20 cellular contexts compared by ENCODE assay signal in genomic region chr7:154931906-154932305, GRCh38.
DNase-seq lines count a peak whose midpoint lies in the region; ATAC-seq and TF ChIP-seq lines count a peak whose summit lies in the region.
"Had no signal": no experiment of that assay in that cellular context is flagged by ENCODE, and none has a peak within 500 bp of the region (broad histone marks: within the 10 kb centered on the region; RNA-seq: fewer than 3 reads in every experiment).

No MANE protein-coding gene starts in this region.

- no peak overlapping the region for H3K27ac ChIP-seq in CD4-positive, alpha-beta T cell (ENCODE audit: low read depth, low read length)
- no peak overlapping the region for H3K27ac ChIP-seq in mesendoderm (ENCODE audit: low read depth, low read length)
- H3K27ac ChIP-seq: Peyer's patch had no signal

- peaks cover 10% of the 10 kb centered on the region for H3K9me3 ChIP-seq in CD4-positive, alpha-beta T cell (ENCODE audit: control insufficient read depth, low read length)
- H3K9me3 ChIP-seq: MG63 had no signal

- POLR2A ChIA-PET in CD4-positive, alpha-beta T cell (lab: Charles Lee) = interaction anchor here (1.2 kb wide), 1 partner anchor 365 kb away, joined by 4 read pairs; the partner anchor contains the start of gene INSIG1

- peaks cover 5% of the 10 kb centered on the region for H3K9me3 Mint-ChIP-seq in CD4-positive, alpha-beta T cell

- H3K4me3 ChIP-seq in mesendoderm (ENCODE audit: low read length) = no peak overlapping the region
- H3K4me3 ChIP-seq: MG63, Peyer's patch had no signal

- no peaks in the 10 kb centered on the region for H3K27me3 ChIP-seq in CD4-positive, alpha-beta T cell (ENCODE audit: control insufficient read depth, insufficient read depth, low read length)
- no peaks in the 10 kb centered on the region for H3K27me3 ChIP-seq in mesendoderm (ENCODE audit: insufficient read depth, low read length, poor library complexity)
- H3K27me3 ChIP-seq: MG63, Peyer's patch had no signal

- no peaks in the 10 kb centered on the region for H3K36me3 ChIP-seq in mesendoderm (ENCODE audit: control insufficient read depth, insufficient read depth, low read length)
- H3K36me3 ChIP-seq: MG63, Peyer's patch had no signal

- no peak overlapping the region for H2BK15ac ChIP-seq in mesendoderm (replicated peaks; ENCODE audit: low read depth)

- H2AK5ac ChIP-seq in mesendoderm (ENCODE audit: low read length) = no peak overlapping the region

- DNase-seq in CD4-positive, alpha-beta T cell = no peak
- DNase-seq in M059J (ENCODE audit: low read depth) = peak; percentile 6
- peak; percentile 20 for DNase-seq in dedifferentiated amniotic fluid mesenchymal stem cell (ENCODE audit: extremely low spot score)
- peak; percentile 27 for DNase-seq in mesendoderm
- DNase-seq in foreskin melanocyte = no peak
- DNase-seq in T1000 (lab: John Stamatoyannopoulos, UW) = no peak
- no peak for DNase-seq in GM19240 (ENCODE audit: insufficient read length, low spot score)
- DNase-seq: C1 segment of cervical spinal cord, Caco-2, DMS53, GOT3, KBM-7, MG63, NCI-H1105, NCI-H1694 treated with DMSO at 0.1 percent for 48 hours, NCI-H774, Peyer's patch, Right ventricle myocardium superior, SK-N-SH had no signal

- no peak overlapping the region for H4K5ac ChIP-seq in mesendoderm (ENCODE audit: low read length)

- CTCF ChIA-PET in CD4-positive, alpha-beta T cell (lab: Charles Lee) = interaction anchor here (1.0 kb wide), 1 partner anchor 413 kb away, joined by 4 read pairs; no protein-coding TSS in a partner anchor

- H3K4me1 ChIP-seq in mesendoderm (ENCODE audit: control insufficient read depth, low read depth, low read length) = no peaks in the 10 kb centered on the region
- H3K4me1 ChIP-seq: Caco-2 had no signal

- H3K27ac Mint-ChIP-seq in CD4-positive, alpha-beta T cell = no peak overlapping the region

- no peaks in the 10 kb centered on the region for H3K79me1 ChIP-seq in mesendoderm (ENCODE audit: low read length)

- H3K36me3 Mint-ChIP-seq in CD4-positive, alpha-beta T cell (ENCODE audit: low read depth) = peaks cover 57% of the 10 kb centered on the region

- no peak overlapping the region for H3K4ac ChIP-seq in mesendoderm (ENCODE audit: low read depth, low read length)

- peaks cover 44% of the 10 kb centered on the region for H3K4me1 Mint-ChIP-seq in CD4-positive, alpha-beta T cell (ENCODE audit: low read depth)

- H3K18ac ChIP-seq in mesendoderm (ENCODE audit: low read length) = no peak overlapping the region

- TF ChIP-seq CTCF in CD4-positive, alpha-beta T cell (IDR thresholded peaks at IDR 0.05) = no peak

- peak overlapping the region; percentile 18 for H3K4me3 Mint-ChIP-seq in CD4-positive, alpha-beta T cell

- no peak for ATAC-seq in CD4-positive, alpha-beta T cell (ENCODE audit: poor library complexity)
- no peak for ATAC-seq in HG03139 (IDR thresholded peaks at IDR 0.05; ENCODE audit: unreplicated experiment)

- WGBS in mesendoderm (ENCODE audit: extremely low coverage, insufficient coverage, low lambda C conversion rate) = no CpG with 5 or more reads among the region's 2 CpGs

- no peak overlapping the region for H2BK120ac ChIP-seq in mesendoderm (ENCODE audit: low read depth, low read length)

- no peak overlapping the region for H4K8ac ChIP-seq in mesendoderm (ENCODE audit: low read depth, low read length)

- H3K27me3 Mint-ChIP-seq in CD4-positive, alpha-beta T cell = no peaks in the 10 kb centered on the region

- no peak overlapping the region for H3K4me2 ChIP-seq in mesendoderm (ENCODE audit: low read length)
- H3K4me2 ChIP-seq: SK-N-SH had no signal

- no peak overlapping the region for H3K56ac ChIP-seq in mesendoderm (ENCODE audit: low read length)

- intact Hi-C loops in CD4-positive, alpha-beta T cell (cut with DNase I, micrococcal nuclease) = no loop called here

- H3K23ac ChIP-seq in mesendoderm (ENCODE audit: low read length) = no peak overlapping the region

- H3K79me2 ChIP-seq in mesendoderm (ENCODE audit: control insufficient read depth, insufficient read depth, low read length) = no peaks in the 10 kb centered on the region

- H2BK5ac ChIP-seq in mesendoderm (ENCODE audit: low read length) = no peak overlapping the region

- no peak overlapping the region for H3K9ac ChIP-seq in mesendoderm (ENCODE audit: low read length)
- H3K9ac ChIP-seq: SK-N-SH had no signal

Comparison
In these comparisons a context has a peak if more than half of its experiments do, and no peak if none do; other contexts are left out.
1. DNase-seq: peak in M059J (single experiment), dedifferentiated amniotic fluid mesenchymal stem cell (single experiment) and mesendoderm (single experiment); none in CD4-positive, alpha-beta T cell (0 of 10), foreskin melanocyte (single experiment), T1000 (single experiment) and GM19240 (single experiment).